8 cellular contexts compared by ENCODE assay signal in genomic region chr1:167455786-167456446, GRCh38.
DNase-seq lines count a peak whose midpoint lies in the region; ATAC-seq, FAIRE-seq and TF ChIP-seq lines count a peak whose summit lies in the region.

No MANE protein-coding gene starts in this region.

- WGBS in K562 (ENCODE audit: insufficient coverage, low coverage, missing lambda C conversion rate) = 9% methylated on average over 18 of the region's 23 CpGs

- peak overlapping the region in 1 of 2 experiments; percentile 90; a peak in 2 of 4 replicates for H3K9ac ChIP-seq in K562 (ENCODE audit: insufficient read depth in 1 of 2, low read depth in 2 of 2, low read length in 2 of 2)

- no peaks in the 10 kb centered on the region; the same call in 1 of the 2 replicates for H4K20me1 ChIP-seq in K562 (replicated peaks; ENCODE audit: control insufficient read depth, insufficient read depth, low read length)

- TF ChIP-seq POLR2A in GM12891 (IDR thresholded peaks at IDR 0.05; ENCODE audit: low read depth, low read length) (no peak), NB4 (IDR thresholded peaks at IDR 0.05; ENCODE audit: extremely low read depth, insufficient read length) (no peak), K562 (conservative IDR thresholded peaks at IDR 0.05) (no peak)

- H2AFZ ChIP-seq in K562 (ENCODE audit: low read depth, low read length) = peak overlapping the region; percentile 91

- FAIRE-seq in GM12891 (lab: Jason Lieb, UNC) = no peak
- peak; percentile 75 for FAIRE-seq in K562 (lab: Jason Lieb, UNC)
- no peak for FAIRE-seq in RCC 7860 (lab: Jason Lieb, UNC)

- TF ChIP-seq EP300 in K562 (IDR thresholded peaks at IDR 0.05; ENCODE audit: low read length) = no peak

- POLR2A ChIA-PET in K562 (lab: Yijun Ruan, JAX) = interaction anchor here (0.6 to 0.8 kb wide), 3 partner anchors 18 to 489 kb away, joined by 3 read pairs; no protein-coding TSS in a partner anchor

- CTCF ChIA-PET in K562 (lab: Yijun Ruan, JAX; ENCODE audit: low intra/inter-chr PET ratio) = interaction anchor here (0.6 kb wide), 1 partner anchor 631 kb away, joined by 3 read pairs; no protein-coding TSS in a partner anchor

- H3K9me3 ChIP-seq in K562 (replicated peaks; ENCODE audit: control insufficient read depth, insufficient read depth, low read depth, low read length) = no peaks in the 10 kb centered on the region
- no peaks in the 10 kb centered on the region for H3K9me3 ChIP-seq in iPS-18c (ENCODE audit: control insufficient read depth, insufficient read depth, low read length)

- no peaks in the 10 kb centered on the region for H3K9me1 ChIP-seq in K562 (ENCODE audit: control insufficient read depth, insufficient read depth, low read length)

- H3K4me3 ChIP-seq in NB4 (ENCODE audit: low read depth, low read length) (peak overlapping the region; percentile 64), K562 (peak overlapping the region; percentile 50), iPS-18c (ENCODE audit: insufficient read depth, low read depth, low read length) (peak overlapping the region; percentile 66), skin epidermis (peak overlapping the region; percentile 46 to 78 (median 66))

- H3K4me2 ChIP-seq in K562 (ENCODE audit: insufficient read depth, low read length) = peak overlapping the region; percentile 81

- BruUV-seq in K562 (replicated peaks; lab: Mats Ljungman, UMichigan) = no TSS peak

- intact Hi-C loops in K562 (cut with micrococcal nuclease) = no loop called here

- peak; percentile 45 for ATAC-seq in GM21723 (IDR thresholded peaks at IDR 0.05; ENCODE audit: unreplicated experiment)
- ATAC-seq in K562 = peak; percentile 19
- no peak for ATAC-seq in GM18520 (IDR thresholded peaks at IDR 0.05; ENCODE audit: unreplicated experiment)

- no peak for TF ChIP-seq CTCF in NB4 (IDR thresholded peaks at IDR 0.05; ENCODE audit: low read depth, low read length)
- TF ChIP-seq CTCF in K562 (IDR thresholded peaks at IDR 0.05 in 2 of 3, conservative IDR thresholded peaks at IDR 0.05 in 1 of 3; ENCODE audit: insufficient read depth in 2 of 3, low read depth in 1 of 3, low read length in 3 of 3) = no peak

- no peak overlapping the region for H3K27ac ChIP-seq in K562 (ENCODE audit: extremely low read depth, low read depth, low read length)
- H3K27ac ChIP-seq in skin epidermis = peak overlapping the region in 20 of 21 experiments; percentile 43 to 95 (median 81)

- in situ Hi-C loops in K562 (cut with MboI) = no loop called here

- peak; percentile 26 for DNase-seq in GM12891 (ENCODE audit: insufficient read length, low spot score)
- DNase-seq in NB4 (ENCODE audit: low read depth) = no peak
- no peak for DNase-seq in K562 (ENCODE audit: extremely low read depth in 1 of 4, low spot score in 3 of 4)
- no peak for DNase-seq in RCC 7860 (ENCODE audit: low spot score)

- H3K4me1 ChIP-seq in K562 (replicated peaks in 1 of 2; ENCODE audit: control insufficient read depth in 2 of 2, insufficient read depth in 2 of 2, low read length in 2 of 2) = peaks cover 8 to 19% of the 10 kb centered on the region in 2 experiments

- peaks cover 38 to 59% of the 10 kb centered on the region in 2 experiments for H3K27me3 ChIP-seq in K562 (ENCODE audit: control insufficient read depth in 2 of 2, insufficient read depth in 2 of 2, low read length in 2 of 2)

- TF ChIP-seq RAD21 in K562 (CRISPR knock-in tag; conservative IDR thresholded peaks at IDR 0.05 in 1 of 2, IDR thresholded peaks at IDR 0.05 in 1 of 2) = no peak

- H3K36me3 ChIP-seq in K562 (ENCODE audit: control insufficient read depth, insufficient read depth, low read length) = no peaks in the 10 kb centered on the region

- H3K79me2 ChIP-seq in K562 (ENCODE audit: control insufficient read depth, insufficient read depth, low read length) = no peaks in the 10 kb centered on the region

TF ChIP-seq in GM12891, 5 proteins besides CTCF, POLR2A, EP300 and RAD21:
- TF ChIP-seq POLR2AphosphoS5 (IDR thresholded peaks at IDR 0.05; ENCODE audit: low read depth, low read length) (no peak), SPI1 (IDR thresholded peaks at IDR 0.05; ENCODE audit: low read depth, low read length) (no peak), PAX5 (IDR thresholded peaks at IDR 0.05; ENCODE audit: insufficient read depth, low read length, severe bottlenecking) (no peak), POU2F2 (IDR thresholded peaks at IDR 0.05; ENCODE audit: low read depth, low read length) (no peak), TAF1 (IDR thresholded peaks at IDR 0.05; ENCODE audit: low read depth, low read length) (no peak)

TF ChIP-seq in K562, 482 proteins besides CTCF, POLR2A, EP300 and RAD21 (continues in another document):
- TF ChIP-seq TRIM28 (IDR thresholded peaks at IDR 0.05) (no peak), TFAP4 (CRISPR knock-in tag; IDR thresholded peaks at IDR 0.05; ENCODE audit: borderline replicate concordance) (no peak), PKNOX1 (IDR thresholded peaks at IDR 0.05) (no peak), RBM17 (IDR thresholded peaks at IDR 0.05; ENCODE audit: borderline replicate concordance, low read depth, low read length) (no peak), RERE (CRISPR knock-in tag; IDR thresholded peaks at IDR 0.05; ENCODE audit: borderline replicate concordance) (no peak), STAG1 (CRISPR knock-in tag; IDR thresholded peaks at IDR 0.05; ENCODE audit: borderline replicate concordance) (no peak), ARID2 (IDR thresholded peaks at IDR 0.05) (no peak), NKRF (IDR thresholded peaks at IDR 0.05; ENCODE audit: borderline replicate concordance) (no peak), SAP30 (IDR thresholded peaks at IDR 0.05; ENCODE audit: borderline replicate concordance, insufficient read depth, low read depth, low read length, poor library complexity, severe bottlenecking) (no peak)
